8 cellular contexts compared by ENCODE assay signal in the genomic region with DNA sequence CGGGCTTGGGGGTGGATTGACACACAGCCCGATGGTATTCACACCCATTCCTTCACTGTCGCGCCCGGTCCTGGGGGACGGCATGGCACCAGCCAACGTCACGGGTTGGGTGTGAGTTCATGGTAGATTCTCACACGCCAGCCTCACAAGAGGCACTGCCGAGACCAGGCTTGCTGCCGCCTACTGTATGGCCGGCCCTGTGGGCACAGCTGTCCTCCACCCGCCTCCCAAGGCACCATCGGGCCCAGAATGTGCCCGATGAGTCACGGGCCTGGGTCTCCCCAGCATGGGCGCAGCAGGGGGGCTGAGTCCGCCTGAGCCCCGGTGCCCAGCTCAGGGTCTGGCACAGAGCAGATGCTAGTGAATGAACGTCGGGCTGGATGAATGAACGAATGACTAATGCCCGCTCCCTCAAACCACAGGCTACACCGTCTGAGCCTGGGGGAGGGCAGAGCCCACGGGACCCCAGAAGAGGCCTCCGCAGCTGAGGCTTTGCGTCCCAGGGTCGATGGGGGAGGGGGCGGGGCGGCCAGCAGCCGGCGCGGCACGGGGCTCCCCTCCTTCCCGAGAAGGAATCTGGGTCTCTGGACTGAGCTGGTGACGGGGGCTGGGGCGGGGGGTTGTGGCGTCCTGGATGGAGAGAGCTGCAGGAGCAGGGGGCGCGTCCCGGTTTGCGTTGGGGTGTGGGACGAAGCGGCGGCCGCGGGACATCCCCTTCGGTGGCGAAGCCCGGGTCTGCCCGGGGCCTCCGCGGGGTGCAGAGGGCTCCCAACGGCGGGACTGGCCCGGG. TPM values are rescaled to one million over a fixed set of nuclear protein-coding genes. Genes with fewer than 3 reads are reported as not detected.
DNase-seq lines count a peak whose midpoint lies in the region; ATAC-seq, FAIRE-seq and TF ChIP-seq lines count a peak whose summit lies in the region.

No MANE protein-coding gene starts in this region.

- TF ChIP-seq CTCF in A673 (conservative IDR thresholded peaks at IDR 0.05; ENCODE audit: low read depth, low read length) (no peak), body of pancreas (IDR thresholded peaks at IDR 0.05) (no peak), keratinocyte (optimal IDR thresholded peaks at IDR 0.05 in 1 of 3, IDR thresholded peaks at IDR 0.05 in 1 of 3, conservative IDR thresholded peaks at IDR 0.05 in 1 of 3; ENCODE audit: extremely low read depth in 1 of 3, insufficient read depth in 2 of 3, low read length in 3 of 3) (peak in 2 of 3 experiments; percentile 15 to 42)

- CTCF ChIA-PET in A673 (lab: Charles Lee), result no interaction called here

- no peaks in the 10 kb centered on the region for H3K9me1 ChIP-seq in keratinocyte (ENCODE audit: control insufficient read depth, extremely low read depth, insufficient read depth, low read length)

- DNase-seq in A673 (ENCODE audit: low spot score), result no peak
- peak; percentile 11 for DNase-seq in HS-27A (ENCODE audit: low read depth)
- peak in 3 of 4 donors; percentile 22 to 38 (median 35) for DNase-seq in body of pancreas
- peak; percentile 23 for DNase-seq in keratinocyte (ENCODE audit: low read depth, low spot score)
- DNase-seq in stimulated activated effector memory CD8-positive, alpha-beta T cell treated with anti-CD3 and anti-CD28 coated beads, Interleukin-12 subunit alpha, Interleukin-12 subunit beta, amount 100 ng/mL, for 72 hours (ENCODE audit: low spot score in 2 of 2), result no peak
- no peak for DNase-seq in NCI-H2029 treated with DMSO at 0.1 percent for 48 hours (lab: John Stamatoyannopoulos, UW)
- no peak for DNase-seq in GF-D8 (lab: John Stamatoyannopoulos, UW)
- DNase-seq in NCI-H2171 treated with DMSO at 0.1 percent for 48 hours (lab: John Stamatoyannopoulos, UW), result no peak

- H2AFZ ChIP-seq in keratinocyte (ENCODE audit: control insufficient read depth, low read length), result peak overlapping the region; percentile 78

- BruUV-seq in A673 (replicated peaks; lab: Mats Ljungman, UMichigan), result no TSS peak

- no peaks in the 10 kb centered on the region for H4K20me1 ChIP-seq in keratinocyte (ENCODE audit: control insufficient read depth, extremely low read depth, insufficient read depth, low read length)

- TF ChIP-seq POLR2A in body of pancreas (IDR thresholded peaks at IDR 0.05), result no peak

- dilution Hi-C loops in keratinocyte (cut with MboI; ENCODE audit: extremely low pct_ligation_motif_present, low sequenced_read_pairs), result no loop called here

- H3K4me2 ChIP-seq in keratinocyte (ENCODE audit: control insufficient read depth, extremely low read depth, insufficient read depth, low read depth, low read length), result peak overlapping the region; percentile 85

- no peaks in the 10 kb centered on the region for H3K79me2 ChIP-seq in keratinocyte (ENCODE audit: control insufficient read depth, insufficient read depth, low read length)

- no peaks in the 10 kb centered on the region for H3K9me3 Mint-ChIP-seq in stimulated activated effector memory CD8-positive, alpha-beta T cell treated with anti-CD3 and anti-CD28 coated beads, Interleukin-12 subunit alpha, Interleukin-12 subunit beta, amount 100 ng/mL, for 72 hours

- peak overlapping the region; percentile 86 for H3K9ac ChIP-seq in keratinocyte (ENCODE audit: control insufficient read depth, extremely low read depth, insufficient read depth, low read length)

- H3K27ac Mint-ChIP-seq in stimulated activated effector memory CD8-positive, alpha-beta T cell treated with anti-CD3 and anti-CD28 coated beads, Interleukin-12 subunit alpha, Interleukin-12 subunit beta, amount 100 ng/mL, for 72 hours, result no peak overlapping the region

- no peak overlapping the region for H3K27ac ChIP-seq in A673 (ENCODE audit: low read depth, low read length, poor library complexity, severe bottlenecking)
- H3K27ac ChIP-seq in body of pancreas, result no peak overlapping the region
- peak overlapping the region; percentile 77 for H3K27ac ChIP-seq in keratinocyte (ENCODE audit: control insufficient read depth, insufficient read depth, low read length)

- peak; percentile 75 for FAIRE-seq in keratinocyte (lab: Jason Lieb, UNC)

- H3K36me3 ChIP-seq in A673 (ENCODE audit: insufficient read depth, low read length, poor library complexity, severe bottlenecking) (no peaks in the 10 kb centered on the region), body of pancreas (replicated peaks in 1 of 2; ENCODE audit: insufficient read depth in 1 of 2, low read depth in 2 of 2) (no peaks in the 10 kb centered on the region), keratinocyte (ENCODE audit: control insufficient read depth in 2 of 2, extremely low read depth in 1 of 2, insufficient read depth in 2 of 2, low read length in 2 of 2) (no peaks in the 10 kb centered on the region)

- peak; percentile 47 for ATAC-seq in body of pancreas
- ATAC-seq in stimulated activated effector memory CD8-positive, alpha-beta T cell treated with anti-CD3 and anti-CD28 coated beads, Interleukin-12 subunit alpha, Interleukin-12 subunit beta, amount 100 ng/mL, for 72 hours, result peak; percentile 80

- H3K4me1 Mint-ChIP-seq in stimulated activated effector memory CD8-positive, alpha-beta T cell treated with anti-CD3 and anti-CD28 coated beads, Interleukin-12 subunit alpha, Interleukin-12 subunit beta, amount 100 ng/mL, for 72 hours, result peaks cover 17% of the 10 kb centered on the region

- H3K9me3 ChIP-seq in A673 (ENCODE audit: low read depth, low read length, poor library complexity, severe bottlenecking), result no peaks in the 10 kb centered on the region
- H3K9me3 ChIP-seq in body of pancreas, result no peaks in the 10 kb centered on the region
- H3K9me3 ChIP-seq in keratinocyte (ENCODE audit: control insufficient read depth, low read depth, low read length), result no peaks in the 10 kb centered on the region

- intact Hi-C loops in A673 (cut with micrococcal nuclease; ENCODE audit: unreplicated experiment), result no loop called here
- intact Hi-C loops in body of pancreas (cut with DNase I), result no loop called here

- POLR2A ChIA-PET in A673 (lab: Charles Lee; ENCODE audit: low non-redundant PET), result interaction anchor here (0.6 kb wide), 1 partner anchor 100 kb away, joined by 5 read pairs; no protein-coding TSS in a partner anchor

- H3K4me3 Mint-ChIP-seq in stimulated activated effector memory CD8-positive, alpha-beta T cell treated with anti-CD3 and anti-CD28 coated beads, Interleukin-12 subunit alpha, Interleukin-12 subunit beta, amount 100 ng/mL, for 72 hours, result peak overlapping the region; percentile 62

- H3K4me1 ChIP-seq in A673 (ENCODE audit: insufficient read depth, low read length, poor library complexity, severe bottlenecking), result peaks cover 9% of the 10 kb centered on the region
- peaks cover 44% of the 10 kb centered on the region for H3K4me1 ChIP-seq in body of pancreas
- peaks cover 41% of the 10 kb centered on the region for H3K4me1 ChIP-seq in keratinocyte (ENCODE audit: control insufficient read depth, extremely low read depth, insufficient read depth, low read length)

- peak overlapping the region; percentile 51 for H3K4me3 ChIP-seq in A673 (ENCODE audit: low read depth, low read length, poor library complexity, severe bottlenecking)
- H3K4me3 ChIP-seq in body of pancreas, result no peak overlapping the region
- H3K4me3 ChIP-seq in keratinocyte (ENCODE audit: control insufficient read depth in 2 of 3, extremely low read depth in 1 of 3, insufficient read depth in 2 of 3, low read depth in 1 of 3, low read length in 3 of 3), result peak overlapping the region; percentile 65 to 83 (median 80)

- H3K36me3 Mint-ChIP-seq in stimulated activated effector memory CD8-positive, alpha-beta T cell treated with anti-CD3 and anti-CD28 coated beads, Interleukin-12 subunit alpha, Interleukin-12 subunit beta, amount 100 ng/mL, for 72 hours, result no peaks in the 10 kb centered on the region

- 2 to 7% methylated on average over 8 to 41 of the region's 56 CpGs for WGBS in body of pancreas, 2 donors

- peaks cover 30% of the 10 kb centered on the region for H3K27me3 ChIP-seq in A673 (replicated peaks; ENCODE audit: insufficient read depth, low read depth, low read length, poor library complexity)
- no peaks in the 10 kb centered on the region for H3K27me3 ChIP-seq in body of pancreas
- H3K27me3 ChIP-seq in keratinocyte (ENCODE audit: control insufficient read depth, extremely low read depth, insufficient read depth, low read length), result no peaks in the 10 kb centered on the region

RNA-seq across cellular contexts. Expression of a gene that starts 0.8 kb away (rescaled TPM):
- total RNA-seq in A673 (2021), result 0.71 and 1.9 TPM in 2 replicates
- total RNA-seq in body of pancreas, result 1 to 10 TPM; 1.3 to 3.4 TPM
- polyA plus RNA-seq in keratinocyte, result 7.7 to 13.6 TPM (median 8.3 TPM) in 3 replicates
- polyA plus RNA-seq in keratinocyte (2011; ENCODE audit: low read depth), result 4.5 TPM
- polyA plus RNA-seq in keratinocyte (2011; cell fraction: cytosol; rRNA removed), result 7.1 and 10.9 TPM in 2 replicates
- polyA plus RNA-seq in keratinocyte (2011; cell fraction: nucleus; rRNA removed), result 19.5 and 25.2 TPM in 2 replicates
- polyA plus RNA-seq in keratinocyte (2012; ENCODE audit: low replicate concordance), result 9.0 and 9.4 TPM in 2 replicates
- 11.0 to 20.7 TPM (median 16.5 TPM) in 3 replicates for polyA minus RNA-seq in keratinocyte
- polyA minus RNA-seq in keratinocyte (2011; cell fraction: cytosol; rRNA and poly(A)+ RNA removed), result 16.3 TPM
- 15.8 and 17.8 TPM in 2 replicates for polyA minus RNA-seq in keratinocyte (2011; cell fraction: nucleus; rRNA and poly(A)+ RNA removed)

Comparison
In these comparisons a context has a peak if more than half of its experiments do, and no peak if none do; other contexts are left out.
1. DNase-seq: peak in HS-27A (single experiment), body of pancreas (3 of 4) and keratinocyte (single experiment); none in A673 (single experiment), stimulated activated effector memory CD8-positive, alpha-beta T cell treated with anti-CD3 and anti-CD28 coated beads, Interleukin-12 subunit alpha, Interleukin-12 subunit beta, amount 100 ng/mL, for 72 hours (0 of 2), NCI-H2029 treated with DMSO at 0.1 percent for 48 hours (single experiment), GF-D8 (single experiment) and NCI-H2171 treated with DMSO at 0.1 percent for 48 hours (single experiment).
2. H3K4me3 ChIP-seq: peak in A673 (single experiment) and keratinocyte (3 of 3); none in body of pancreas (0 of 2).
3. CTCF ChIP-seq: peak in keratinocyte (2 of 3); none in A673 (single experiment) and body of pancreas (0 of 7).